Comparison of ENCODE assay signal across 8 cellular contexts in genomic region chr3:171810278-171811058, GRCh38. TPM values are rescaled to one million over a fixed set of nuclear protein-coding genes. Genes with fewer than 3 reads are reported as not detected.
DNase-seq lines count a peak whose midpoint lies in the region; ATAC-seq and TF ChIP-seq lines count a peak whose summit lies in the region.

Gene PLD1, minus strand, starts transcription at chr3:171810483. Its CDS starts 72,432 bp downstream, at chr3:171738051.

- H3K9me3 ChIP-seq in esophagus (ENCODE audit: control insufficient read depth in 2 of 2, insufficient read depth in 1 of 2, low read depth in 1 of 2, low read length in 1 of 2) (no peaks in the 10 kb centered on the region), mononuclear cell (ENCODE audit: low read depth, low read length) (no peaks in the 10 kb centered on the region)

- CTCF ChIA-PET in AG04449 (lab: Yijun Ruan, JAX): interaction anchor here (0.9 to 1.9 kb wide), 4 partner anchors 8 to 164 kb away, joined by 4 to 7 read pairs (median 4); no protein-coding TSS in a partner anchor

- H3K27me3 ChIP-seq in esophagus (ENCODE audit: control insufficient read depth in 1 of 2, insufficient read depth in 2 of 2, low read length in 2 of 2) (no peaks in the 10 kb centered on the region), mononuclear cell (ENCODE audit: insufficient read depth, low read length) (peaks cover 8% of the 10 kb centered on the region)

- TF ChIP-seq CTCF in AG04449 (IDR thresholded peaks at IDR 0.05; ENCODE audit: insufficient read depth, low read length, missing control alignments) (no peak), subcutaneous adipose tissue (IDR thresholded peaks at IDR 0.05; ENCODE audit: low read depth) (no peak)

- peak within 1 kb of the TSS; percentile 93 to 99 for H3K27ac ChIP-seq in esophagus (ENCODE audit: low read depth in 2 of 2, low read length in 1 of 2)

- no peaks in the 10 kb centered on the region for H3K4me1 ChIP-seq in esophagus (ENCODE audit: control insufficient read depth in 2 of 2, insufficient read depth in 2 of 2, low read length in 1 of 2)
- peaks cover 44% of the 10 kb centered on the region for H3K4me1 ChIP-seq in mononuclear cell (ENCODE audit: insufficient read depth, low read length)

- POLR2A ChIA-PET in AG04449 (lab: Yijun Ruan, JAX): interaction anchor here (0.8 to 1.4 kb wide), 4 partner anchors 9 to 323 kb away, joined by 3 to 4 read pairs (median 3); no protein-coding TSS in a partner anchor

- H3K4me3 ChIP-seq in AG04449 (ENCODE audit: low read depth, low read length) (peak within 1 kb of the TSS; percentile 74), esophagus (ENCODE audit: low read depth in 1 of 2, low read length in 2 of 2) (peak within 1 kb of the TSS; percentile 67 to 75), mononuclear cell (ENCODE audit: low read length) (peak within 1 kb of the TSS; percentile 62)

- H3K36me3 ChIP-seq in esophagus (ENCODE audit: control insufficient read depth in 2 of 2, insufficient read depth in 2 of 2, low read length in 1 of 2): no peaks in the 10 kb centered on the region

- 5 to 6% methylated on average over 52 to 58 of the region's 58 CpGs for WGBS in esophagus, 2 donors

- ATAC-seq in GM18511 (IDR thresholded peaks at IDR 0.05; ENCODE audit: unreplicated experiment) (peak; percentile 58), HG02943 (IDR thresholded peaks at IDR 0.05; ENCODE audit: low read depth, unreplicated experiment) (peak; percentile 51)

- DNase-seq in AG04449 (ENCODE audit: low read depth, low spot score) (no peak), NCI-H2196 (lab: John Stamatoyannopoulos, UW; ENCODE audit: unreplicated experiment) (peak; percentile 90), activated T-cell treated with anti-CD3 and anti-CD28 coated beads for 4 hours (peak; percentile 1)

RNA-seq across cellular contexts. Expression of gene PLD1, which starts in this region (rescaled TPM):
- 10 to 100 TPM; 26.0 to 31.9 TPM for polyA plus RNA-seq in esophagus
- total RNA-seq in mononuclear cell (10.4 TPM), subcutaneous adipose tissue (10 to 100 TPM; 20.5 to 48.2 (median 26.9) TPM)
